Comparison of ENCODE assay signal across 8 cellular contexts in the genomic region with DNA sequence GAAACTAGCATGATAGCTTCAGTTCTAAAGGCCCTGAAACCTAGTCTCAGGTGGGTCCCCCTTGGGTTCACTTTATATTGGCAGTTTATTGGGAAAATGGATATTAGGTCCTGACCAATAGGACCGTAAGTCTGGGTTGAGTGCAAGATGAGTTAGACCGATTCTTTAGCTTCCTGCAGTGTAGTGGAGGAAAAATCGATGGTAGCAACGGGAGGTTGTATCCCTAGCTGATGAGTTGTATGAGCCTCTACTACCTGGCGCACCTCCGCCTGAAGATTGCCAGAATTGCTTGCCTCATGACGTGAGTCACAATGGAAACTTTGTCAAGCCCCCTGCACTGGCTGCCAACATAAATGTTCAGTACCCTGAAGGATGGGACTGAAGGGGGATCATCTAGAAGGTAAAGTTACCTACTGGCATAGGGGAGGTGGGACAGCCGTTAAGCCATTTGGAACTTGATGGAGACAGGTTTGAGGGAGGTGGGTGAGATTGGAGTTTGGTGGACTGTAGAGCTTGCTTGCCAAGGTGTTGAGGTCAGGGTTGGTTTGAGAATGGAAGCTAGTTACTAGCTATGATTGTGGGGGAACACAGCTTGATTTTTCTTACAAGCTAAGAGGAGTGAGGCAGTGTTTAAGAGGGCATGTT. TPM values are rescaled to one million over a fixed set of nuclear protein-coding genes. Genes with fewer than 3 reads are reported as not detected.
A peak's percentile ranks its signal among the peaks of the same experiment; 100 is the strongest.
DNase-seq lines count a peak whose midpoint lies in the region; ATAC-seq and TF ChIP-seq lines count a peak whose summit lies in the region.

No MANE protein-coding gene starts in this region.

- H3K9me3 ChIP-seq in lower lobe of right lung = no peaks in the 10 kb centered on the region

- peak overlapping the region; percentile 83 for H3K27ac ChIP-seq in lower lobe of right lung

- H3K4me1 ChIP-seq in lower lobe of right lung = peaks cover 70% of the 10 kb centered on the region

- peaks cover 43 to 65% of the 10 kb centered on the region in 2 donors for H3K36me3 Mint-ChIP-seq in CD14-positive monocyte
- peaks cover 82% of the 10 kb centered on the region for H3K36me3 Mint-ChIP-seq in activated naive CD8-positive, alpha-beta T cell treated with anti-CD3 and anti-CD28 coated beads, Interleukin-2, amount 50 U/mL, for 24 hours (ENCODE audit: low read depth)

- peak overlapping the region; percentile 90 for H3K4me3 ChIP-seq in lower lobe of right lung

- no peak for DNase-seq in CD14-positive monocyte (ENCODE audit: low spot score)
- peak; percentile 31 for DNase-seq in NCI-H69 (lab: John Stamatoyannopoulos, UW)
- peak; percentile 43 for DNase-seq in activated naive CD8-positive, alpha-beta T cell treated with anti-CD3 and anti-CD28 coated beads, Interleukin-2, amount 50 U/mL, for 24 hours
- no peak for DNase-seq in lower lobe of right lung
- no peak for DNase-seq in NCI-H1105 treated with DMSO at 0.1 percent for 48 hours (lab: John Stamatoyannopoulos, UW)
- DNase-seq in GM19238 (ENCODE audit: insufficient read length, low spot score) = no peak
- no peak for DNase-seq in left ventricle myocardium superior

- intact Hi-C loops in CD14-positive monocyte (cut with micrococcal nuclease) = loop anchor here in 1 of 2 donors (5.0 to 10.0 kb wide), 6 partner anchors 72 to 672 kb away; a partner anchor contains a TSS
- intact Hi-C loops in lower lobe of right lung (cut with DNase I) = no loop called here
- intact Hi-C loops in left ventricle myocardium superior (cut with micrococcal nuclease) = no loop called here

- peaks cover 74% of the 10 kb centered on the region for H3K36me3 ChIP-seq in lower lobe of right lung

- H3K4me3 Mint-ChIP-seq in CD14-positive monocyte = peak overlapping the region; percentile 52 to 54
- peak overlapping the region; percentile 99 for H3K4me3 Mint-ChIP-seq in activated naive CD8-positive, alpha-beta T cell treated with anti-CD3 and anti-CD28 coated beads, Interleukin-2, amount 50 U/mL, for 24 hours

- TF ChIP-seq CTCF in CD14-positive monocyte (IDR thresholded peaks at IDR 0.05) (no peak), lower lobe of right lung (IDR thresholded peaks at IDR 0.05) (no peak)

- H3K27me3 Mint-ChIP-seq in CD14-positive monocyte (ENCODE audit: low read depth in 3 of 3) = no peaks in the 10 kb centered on the region
- peaks cover 16% of the 10 kb centered on the region for H3K27me3 Mint-ChIP-seq in activated naive CD8-positive, alpha-beta T cell treated with anti-CD3 and anti-CD28 coated beads, Interleukin-2, amount 50 U/mL, for 24 hours

- peaks cover 59% of the 10 kb centered on the region for H3K4me1 Mint-ChIP-seq in CD14-positive monocyte
- peaks cover 66% of the 10 kb centered on the region for H3K4me1 Mint-ChIP-seq in activated naive CD8-positive, alpha-beta T cell treated with anti-CD3 and anti-CD28 coated beads, Interleukin-2, amount 50 U/mL, for 24 hours

- H3K27ac Mint-ChIP-seq in CD14-positive monocyte = peak overlapping the region in 6 of 7 donors; percentile 16 to 88 (median 65)
- H3K27ac Mint-ChIP-seq in activated naive CD8-positive, alpha-beta T cell treated with anti-CD3 and anti-CD28 coated beads, Interleukin-2, amount 50 U/mL, for 24 hours = peak overlapping the region; percentile 100

- H3K9me3 Mint-ChIP-seq in CD14-positive monocyte = peaks cover 0 to 3% (median 0%) of the 10 kb centered on the region in 7 donors
- peaks cover 2% of the 10 kb centered on the region for H3K9me3 Mint-ChIP-seq in activated naive CD8-positive, alpha-beta T cell treated with anti-CD3 and anti-CD28 coated beads, Interleukin-2, amount 50 U/mL, for 24 hours

- ATAC-seq in activated naive CD8-positive, alpha-beta T cell treated with anti-CD3 and anti-CD28 coated beads, Interleukin-2, amount 50 U/mL, for 24 hours = no peak
- ATAC-seq in lower lobe of right lung = no peak
- ATAC-seq in HG02885 (IDR thresholded peaks at IDR 0.05; ENCODE audit: poor library complexity, unreplicated experiment) = no peak
- ATAC-seq in left ventricle myocardium superior = no peak

- H3K27me3 ChIP-seq in lower lobe of right lung (ENCODE audit: low read depth) = no peaks in the 10 kb centered on the region

RNA-seq across cellular contexts. Expression of a gene that starts 4.0 kb away (rescaled TPM):
- 10 to 100 TPM in 1 of 2 donors, 1 to 10 TPM in 1; 8.7 to 10.6 TPM for polyA plus RNA-seq in CD14-positive monocyte
- total RNA-seq in lower lobe of right lung (29.1 TPM), left ventricle myocardium superior (8.0 TPM)

RNA-seq across cellular contexts. Expression of a gene that starts 43.1 kb away (rescaled TPM):
- 10 to 100 TPM; 26.7 to 28.4 TPM for polyA plus RNA-seq in CD14-positive monocyte
- total RNA-seq in lower lobe of right lung = 26.3 TPM
- total RNA-seq in left ventricle myocardium superior = 14.5 TPM

Comparison
In these comparisons a context has a peak if more than half of its experiments do, and no peak if none do; other contexts are left out.
1. DNase-seq: peak in NCI-H69 (single experiment) and activated naive CD8-positive, alpha-beta T cell treated with anti-CD3 and anti-CD28 coated beads, Interleukin-2, amount 50 U/mL, for 24 hours (single experiment); none in CD14-positive monocyte (single experiment), lower lobe of right lung (single experiment), NCI-H1105 treated with DMSO at 0.1 percent for 48 hours (single experiment), GM19238 (single experiment) and left ventricle myocardium superior (single experiment).